In the genomic region with DNA sequence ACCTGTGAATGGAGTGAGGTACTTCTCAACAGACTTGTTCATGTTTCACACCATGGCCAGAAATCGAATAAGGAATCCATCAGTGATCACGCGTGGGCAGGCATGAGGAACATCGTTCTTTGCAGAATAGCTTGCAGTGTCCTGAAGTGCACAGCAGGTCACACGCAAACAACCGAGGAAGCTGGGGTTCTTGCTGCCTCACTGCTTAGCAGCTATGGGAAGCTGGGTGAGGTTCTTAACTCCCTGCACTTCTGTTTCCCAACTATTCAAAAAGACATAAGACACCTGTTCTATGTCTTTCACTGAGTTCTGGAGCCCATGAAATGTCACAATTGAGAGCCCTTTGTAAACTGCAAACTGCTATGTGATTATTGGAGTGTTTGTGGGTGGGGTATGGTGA, we compare ENCODE assay signal across 14 cellular contexts.
"Had no signal": no experiment of that assay in that cellular context is flagged by ENCODE, and none has a peak within 500 bp of the region (broad histone marks: within the 10 kb centered on the region; RNA-seq: fewer than 3 reads in every experiment).

No MANE protein-coding gene starts in this region.

- H3K4me3 ChIP-seq: adrenal gland, lung, ovary, skin epidermis, tibial artery had no signal

- H3K27me3 ChIP-seq: adrenal gland, ovary, tibial artery had no signal

- DNase-seq: activated CD4-positive, alpha-beta T cell treated with anti-CD3 and anti-CD28 coated beads, Interleukin-2, amount 50 U/mL, for 1 hour; activated CD4-positive, CD25-positive, alpha-beta regulatory T cell; activated naive CD4-positive, alpha-beta T cell treated with anti-CD3 and anti-CD28 coated beads, Interleukin-2, amount 50 U/mL, for 16 hours; activated T-cell treated with anti-CD3 and anti-CD28 coated beads, Interleukin-2, amount 50 U/mL, for 1 hour; adrenal gland; central memory CD4-positive, alpha-beta T cell; cortex of kidney; effector CD8-positive, alpha-beta T cell; kidney; ovary; T-helper 2 cell; tibial artery had no signal

- H3K27ac ChIP-seq: ovary, tibial artery had no signal

- H3K9me3 ChIP-seq: adrenal gland, ovary, tibial artery had no signal
